In the genomic region with DNA sequence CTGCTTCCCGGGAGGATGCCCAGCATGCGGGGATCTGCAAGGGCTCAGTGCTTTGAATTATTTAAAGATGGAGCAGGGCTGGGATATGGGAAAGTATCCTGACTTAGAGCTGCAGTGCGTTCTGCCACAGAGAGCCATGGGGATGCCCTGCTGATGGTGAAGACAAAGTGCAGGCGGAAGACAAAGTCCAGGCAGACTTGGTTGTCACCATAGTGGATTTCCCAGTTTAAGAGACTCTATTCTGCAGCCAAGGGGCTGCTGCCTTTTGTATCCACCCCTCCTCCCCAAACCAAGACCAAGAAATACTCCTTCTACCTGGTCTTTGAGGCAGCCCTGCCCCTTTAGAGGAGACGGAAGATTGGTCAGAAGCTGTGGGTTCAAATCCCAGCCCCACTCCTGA, we compare ENCODE assay signal across 18 cellular contexts.
DNase-seq lines count a peak whose midpoint lies in the region; ATAC-seq and TF ChIP-seq lines count a peak whose summit lies in the region.
"Had no signal": no experiment of that assay in that cellular context is flagged by ENCODE, and none has a peak within 500 bp of the region (broad histone marks: within the 10 kb centered on the region; RNA-seq: fewer than 3 reads in every experiment).

No MANE protein-coding gene starts in this region.

- no peak overlapping the region for H3K27ac ChIP-seq in endodermal cell (ENCODE audit: low read depth, low read length)
- H3K27ac ChIP-seq in spleen = no peak overlapping the region
- H3K27ac ChIP-seq: 22Rv1, BLaER1, C4-2B had no signal

- no peaks in the 10 kb centered on the region for H3K27me3 ChIP-seq in endodermal cell (ENCODE audit: control insufficient read depth, insufficient read depth, low read length, poor library complexity, severe bottlenecking)
- peaks cover 0 to 13% (median 0%) of the 10 kb centered on the region in 7 donors for H3K27me3 ChIP-seq in spleen (replicated peaks in 1 of 7)
- H3K27me3 ChIP-seq: BLaER1 had no signal

- H3K36me3 Mint-ChIP-seq in activated CD8-positive, alpha-beta memory T cell treated with anti-CD3 and anti-CD28 coated beads, Interleukin-2, amount 10 ng/mL, durations not matched to agents 7 days and 5 days = no peaks in the 10 kb centered on the region
- H3K36me3 Mint-ChIP-seq in endodermal cell (ENCODE audit: low read depth) = peaks cover 4% of the 10 kb centered on the region
- H3K36me3 Mint-ChIP-seq: CD8-positive, alpha-beta memory T cell had no signal

- TF ChIP-seq POLR2A in spleen (IDR thresholded peaks at IDR 0.05) = no peak

- CTCF ChIA-PET in activated CD8-positive, alpha-beta memory T cell treated with anti-CD3 and anti-CD28 coated beads, Interleukin-2, amount 10 ng/mL, durations not matched to agents 7 days and 5 days (lab: Charles Lee) = no interaction called here

- no peak overlapping the region for H3K9ac ChIP-seq in endodermal cell (ENCODE audit: extremely low read depth, low read length, poor library complexity, severe bottlenecking)
- H3K9ac ChIP-seq: BLaER1 had no signal

- 81 to 87% methylated on average over 3 to 5 of the region's 5 CpGs for WGBS in endodermal cell (ENCODE audit: insufficient coverage in 1 of 2, insufficient read length in 1 of 2), 2 experiments
- WGBS in spleen, 5 donors = 63 to 85% (median 81%) methylated on average over 5 of the region's 5 CpGs

- H3K4me1 ChIP-seq in endodermal cell (ENCODE audit: control insufficient read depth, insufficient read depth, low read length) = no peaks in the 10 kb centered on the region
- no peaks in the 10 kb centered on the region for H3K4me1 ChIP-seq in spleen
- H3K4me1 ChIP-seq: HAP-1 had no signal

- no peak overlapping the region for H3K4me3 ChIP-seq in endodermal cell (ENCODE audit: low read length)
- no peak overlapping the region for H3K4me3 ChIP-seq in spleen
- H3K4me3 ChIP-seq in foreskin fibroblast (ENCODE audit: low read depth in 1 of 2, low read length in 2 of 2) = no peak overlapping the region
- H3K4me3 ChIP-seq: BLaER1, HAP-1 had no signal

- H3K4me3 Mint-ChIP-seq in activated CD8-positive, alpha-beta memory T cell treated with anti-CD3 and anti-CD28 coated beads, Interleukin-2, amount 10 ng/mL, durations not matched to agents 7 days and 5 days = no peak overlapping the region
- H3K4me3 Mint-ChIP-seq in endodermal cell = no peak overlapping the region
- H3K4me3 Mint-ChIP-seq: B cell; CD4-positive, alpha-beta T cell; CD8-positive, alpha-beta memory T cell; HFFc6 had no signal

- H3K27me3 Mint-ChIP-seq in activated CD8-positive, alpha-beta memory T cell treated with anti-CD3 and anti-CD28 coated beads, Interleukin-2, amount 10 ng/mL, durations not matched to agents 7 days and 5 days = peaks cover 3% of the 10 kb centered on the region
- H3K27me3 Mint-ChIP-seq in endodermal cell (ENCODE audit: insufficient read depth) = peaks cover 2% of the 10 kb centered on the region

- H3K27ac Mint-ChIP-seq in activated CD8-positive, alpha-beta memory T cell treated with anti-CD3 and anti-CD28 coated beads, Interleukin-2, amount 10 ng/mL, durations not matched to agents 7 days and 5 days = no peak overlapping the region
- H3K27ac Mint-ChIP-seq in endodermal cell = no peak overlapping the region
- H3K27ac Mint-ChIP-seq: B cell; CD4-positive, alpha-beta T cell; CD8-positive, alpha-beta memory T cell; HFFc6 had no signal

- H3K9me3 ChIP-seq in endodermal cell (ENCODE audit: control insufficient read depth, low read length) = peaks cover 14% of the 10 kb centered on the region
- peaks cover 0 to 16% (median 3%) of the 10 kb centered on the region in 8 donors for H3K9me3 ChIP-seq in spleen
- H3K9me3 ChIP-seq: HAP-1 had no signal

- TF ChIP-seq CTCF in endodermal cell (conservative IDR thresholded peaks at IDR 0.05) = no peak
- no peak for TF ChIP-seq CTCF in spleen (IDR thresholded peaks at IDR 0.05 in 8 of 11, conservative IDR thresholded peaks at IDR 0.05 in 3 of 11)
- TF ChIP-seq CTCF in foreskin fibroblast (IDR thresholded peaks at IDR 0.05; ENCODE audit: low read depth, low read length) = no peak

- H3K36me3 ChIP-seq in endodermal cell (ENCODE audit: control insufficient read depth, insufficient read depth, low read length) (no peaks in the 10 kb centered on the region), spleen (no peaks in the 10 kb centered on the region)
- H3K36me3 ChIP-seq: BLaER1, HAP-1 had no signal

- H3K9me3 Mint-ChIP-seq in activated CD8-positive, alpha-beta memory T cell treated with anti-CD3 and anti-CD28 coated beads, Interleukin-2, amount 10 ng/mL, durations not matched to agents 7 days and 5 days (ENCODE audit: low read depth) = peaks cover 3% of the 10 kb centered on the region
- peaks cover 22% of the 10 kb centered on the region for H3K9me3 Mint-ChIP-seq in endodermal cell
- H3K9me3 Mint-ChIP-seq: CD4-positive, alpha-beta T cell had no signal

- H3K4me1 Mint-ChIP-seq in activated CD8-positive, alpha-beta memory T cell treated with anti-CD3 and anti-CD28 coated beads, Interleukin-2, amount 10 ng/mL, durations not matched to agents 7 days and 5 days = no peaks in the 10 kb centered on the region
- no peaks in the 10 kb centered on the region for H3K4me1 Mint-ChIP-seq in endodermal cell
- H3K4me1 Mint-ChIP-seq: B cell; CD8-positive, alpha-beta memory T cell had no signal

- intact Hi-C loops in spleen (cut with DNase I; ENCODE audit: low total_unique reads) = no loop called here

- no peak for ATAC-seq in activated CD8-positive, alpha-beta memory T cell treated with anti-CD3 and anti-CD28 coated beads, Interleukin-2, amount 10 ng/mL, durations not matched to agents 7 days and 5 days

- DNase-seq in activated CD8-positive, alpha-beta memory T cell treated with anti-CD3 and anti-CD28 coated beads, Interleukin-2, amount 10 ng/mL, durations not matched to agents 7 days and 5 days = peak; percentile 5
- DNase-seq in activated CD8-positive, alpha-beta memory T cell treated with anti-CD3 and anti-CD28 coated beads, Interleukin-2, amount 50 U/mL, for 4 hours = no peak
- DNase-seq in endodermal cell (peak; percentile 15), spleen (peak; percentile 9), foreskin fibroblast (no peak), DMS53 treated with DMSO at 0.1 percent for 48 hours (lab: John Stamatoyannopoulos, UW; ENCODE audit: unreplicated experiment) (no peak)
- DNase-seq: CD4-positive, alpha-beta T cell; CD8-positive, alpha-beta memory T cell; DMS 273 treated with DMSO at 0.1 percent for 48 hours; DMS79 treated with DMSO at 0.1 percent for 48 hours; GF-D8; GOT3; HFFc6 had no signal

Comparison
In these comparisons a context has a peak if more than half of its experiments do, and no peak if none do; other contexts are left out.
1. DNase-seq: peak in activated CD8-positive, alpha-beta memory T cell treated with anti-CD3 and anti-CD28 coated beads, Interleukin-2, amount 10 ng/mL, durations not matched to agents 7 days and 5 days (single experiment), endodermal cell (single experiment) and spleen (single experiment); none in activated CD8-positive, alpha-beta memory T cell treated with anti-CD3 and anti-CD28 coated beads, Interleukin-2, amount 50 U/mL, for 4 hours (single experiment), foreskin fibroblast (0 of 2) and DMS53 treated with DMSO at 0.1 percent for 48 hours (single experiment).